17 cellular contexts compared by ENCODE assay signal in genomic region chr6:6384520-6384919, GRCh38.
A peak's percentile ranks its signal among the peaks of the same experiment; 100 is the strongest.
DNase-seq lines count a peak whose midpoint lies in the region; ATAC-seq and TF ChIP-seq lines count a peak whose summit lies in the region.
"Had no signal": no experiment of that assay in that cellular context is flagged by ENCODE, and none has a peak within 500 bp of the region (broad histone marks: within the 10 kb centered on the region; RNA-seq: fewer than 3 reads in every experiment).

No MANE protein-coding gene starts in this region.

- peaks cover 84% of the 10 kb centered on the region for H3K4me1 ChIP-seq in OCI-LY7 (ENCODE audit: insufficient read depth, low read length, poor library complexity, severe bottlenecking)

- H3K9me3 Mint-ChIP-seq in CD4-positive, alpha-beta T cell: no peaks in the 10 kb centered on the region

- peak overlapping the region; percentile 71 for H3K4me2 ChIP-seq in OCI-LY7 (ENCODE audit: low read length)

- H3K36me3 Mint-ChIP-seq in CD4-positive, alpha-beta T cell (ENCODE audit: low read depth): no peaks in the 10 kb centered on the region
- H3K36me3 Mint-ChIP-seq: CD4-positive, alpha-beta memory T cell had no signal

- no peaks in the 10 kb centered on the region for H3K27me3 Mint-ChIP-seq in CD4-positive, alpha-beta T cell

- H3K27ac ChIP-seq in OCI-LY7 (ENCODE audit: low read depth, low read length, poor library complexity, severe bottlenecking): peak overlapping the region; percentile 82
- H3K27ac ChIP-seq in CD4-positive, alpha-beta T cell (ENCODE audit: low read depth, low read length): no peak overlapping the region

- H3K9me2 ChIP-seq in OCI-LY7 (ENCODE audit: insufficient read depth, low read length): no peaks in the 10 kb centered on the region

- CTCF ChIA-PET in OCI-LY7 (lab: Charles Lee; ENCODE audit: unreplicated experiment): interaction anchor here (0.6 to 0.8 kb wide), 2 partner anchors 23 to 71 kb away, joined by 3 read pairs; no protein-coding TSS in a partner anchor
- CTCF ChIA-PET in CD4-positive, alpha-beta T cell (lab: Charles Lee): no interaction called here

- H3K4me1 Mint-ChIP-seq in CD4-positive, alpha-beta T cell (ENCODE audit: low read depth): no peaks in the 10 kb centered on the region
- H3K4me1 Mint-ChIP-seq: CD4-positive, alpha-beta memory T cell had no signal

- no peak for TF ChIP-seq CTCF in OCI-LY7 (conservative IDR thresholded peaks at IDR 0.05; ENCODE audit: low read length)
- TF ChIP-seq CTCF in CD4-positive, alpha-beta T cell (IDR thresholded peaks at IDR 0.05): no peak

- peaks cover 6% of the 10 kb centered on the region; the same call in 1 of the 2 replicates for H3K36me3 ChIP-seq in OCI-LY7 (ENCODE audit: insufficient read depth, low read length)

- BruUV-seq in OCI-LY7 (replicated peaks; lab: Mats Ljungman, UMichigan): no TSS peak

- ATAC-seq in HG02610 (IDR thresholded peaks at IDR 0.05; ENCODE audit: unreplicated experiment): peak; percentile 53
- ATAC-seq in CD4-positive, alpha-beta T cell (ENCODE audit: poor library complexity): no peak
- ATAC-seq: Panc1 had no signal

- POLR2A ChIA-PET in OCI-LY7 (lab: Charles Lee): interaction anchor here (0.6 to 2.3 kb wide), 14 partner anchors 8 to 611 kb away, joined by 3 to 10 read pairs (median 4); no protein-coding TSS in a partner anchor
- POLR2A ChIA-PET in CD4-positive, alpha-beta T cell (lab: Charles Lee): no interaction called here

- no peak overlapping the region for H3K27ac Mint-ChIP-seq in CD4-positive, alpha-beta T cell
- H3K27ac Mint-ChIP-seq: CD4-positive, alpha-beta memory T cell had no signal

- no peaks in the 10 kb centered on the region for H3K27me3 ChIP-seq in CD4-positive, alpha-beta T cell (ENCODE audit: control insufficient read depth, insufficient read depth, low read length)

- no peaks in the 10 kb centered on the region for H4K20me1 ChIP-seq in OCI-LY7 (ENCODE audit: insufficient read depth, low read length)

- intact Hi-C loops in OCI-LY7 (cut with micrococcal nuclease; ENCODE audit: unreplicated experiment): no loop called here
- intact Hi-C loops in CD4-positive, alpha-beta T cell (cut with DNase I, micrococcal nuclease): no loop called here

- no peak overlapping the region for H3K4me3 Mint-ChIP-seq in CD4-positive, alpha-beta T cell
- H3K4me3 Mint-ChIP-seq: CD4-positive, alpha-beta memory T cell had no signal

- peak; percentile 84 for DNase-seq in OCI-LY7 (ENCODE audit: low spot score)
- peak; percentile 28 for DNase-seq in iPS DF 4.7 (ENCODE audit: extremely low read depth, low spot score)
- DNase-seq in CD4-positive, alpha-beta T cell: no peak
- no peak for DNase-seq in NCI-H1417 treated with DMSO at 0.1 percent for 48 hours (lab: John Stamatoyannopoulos, UW)
- DNase-seq in NCI-H1436 treated with DMSO at 0.1 percent for 48 hours (lab: John Stamatoyannopoulos, UW): no peak
- no peak for DNase-seq in GOT3 (lab: John Stamatoyannopoulos, UW)
- DNase-seq: ACHN; AML-193; CD4-positive, alpha-beta memory T cell; NCI-H1436; NCI-H2081 treated with DMSO at 0.1 percent for 48 hours; NCI-H510A; NCI-H774; Right ventricle myocardium superior had no signal

- peak overlapping the region; percentile 21 for H3K4me3 ChIP-seq in OCI-LY7 (ENCODE audit: low read depth, low read length, poor library complexity, severe bottlenecking)
- H3K4me3 ChIP-seq: SK-N-MC had no signal

- H2AFZ ChIP-seq in OCI-LY7 (ENCODE audit: low read length): peak overlapping the region; percentile 80

- no peaks in the 10 kb centered on the region for H3K79me2 ChIP-seq in OCI-LY7 (ENCODE audit: insufficient read depth, low read depth, low read length)

- no peaks in the 10 kb centered on the region for H3K9me3 ChIP-seq in OCI-LY7 (ENCODE audit: low read length)
- H3K9me3 ChIP-seq in CD4-positive, alpha-beta T cell (ENCODE audit: control insufficient read depth, low read length): no peaks in the 10 kb centered on the region

Comparison
In these comparisons a context has a peak if more than half of its experiments do, and no peak if none do; other contexts are left out.
1. DNase-seq: peak in OCI-LY7 (single experiment) and iPS DF 4.7 (single experiment); none in CD4-positive, alpha-beta T cell (0 of 10), NCI-H1417 treated with DMSO at 0.1 percent for 48 hours (single experiment), NCI-H1436 treated with DMSO at 0.1 percent for 48 hours (single experiment) and GOT3 (single experiment).